20 cellular contexts compared by ENCODE assay signal in the genomic region with DNA sequence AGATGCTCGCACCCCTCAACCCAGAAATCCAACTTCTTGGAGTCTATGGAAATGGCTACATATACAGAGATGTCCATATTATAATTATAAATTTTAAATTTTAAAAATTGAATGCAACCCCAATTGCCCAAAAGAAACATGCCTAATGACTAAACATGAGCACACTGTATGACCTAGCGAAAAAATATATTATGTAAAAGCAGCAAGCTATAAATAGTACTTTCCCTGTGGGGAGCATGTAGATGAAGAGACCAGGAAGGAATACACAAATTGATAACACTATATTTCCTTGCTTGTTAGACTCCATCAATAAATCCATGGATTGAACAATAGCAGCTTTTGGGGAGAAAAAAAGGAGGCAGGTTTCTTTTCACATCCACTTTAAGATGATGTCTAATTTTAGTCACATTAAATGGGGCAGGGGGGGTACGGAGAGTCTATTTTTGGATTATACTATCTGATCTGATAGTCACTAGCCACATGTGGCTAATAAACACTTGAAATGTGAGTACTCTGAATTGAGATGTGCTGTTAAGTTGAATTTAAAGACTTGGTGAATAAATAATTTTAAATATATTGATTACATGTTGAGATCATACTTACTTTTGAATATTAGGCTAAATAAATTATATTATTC. TPM values are rescaled to one million over a fixed set of nuclear protein-coding genes. Genes with fewer than 3 reads are reported as not detected.
A peak's percentile ranks its signal among the peaks of the same experiment; 100 is the strongest.
DNase-seq lines count a peak whose midpoint lies in the region; ATAC-seq and TF ChIP-seq lines count a peak whose summit lies in the region.
"Had no signal": no experiment of that assay in that cellular context is flagged by ENCODE, and none has a peak within 500 bp of the region (broad histone marks: within the 10 kb centered on the region; RNA-seq: fewer than 3 reads in every experiment).

No MANE protein-coding gene starts in this region.

- H3K27me3 ChIP-seq in heart left ventricle (no peaks in the 10 kb centered on the region), psoas muscle (ENCODE audit: insufficient read depth in 3 of 3, low read length in 2 of 3) (no peaks in the 10 kb centered on the region), neural progenitor cell (no peaks in the 10 kb centered on the region)
- no peaks in the 10 kb centered on the region for H3K27me3 ChIP-seq in CD8-positive, alpha-beta T cell (ENCODE audit: insufficient read depth, low read length)
- H3K27me3 ChIP-seq: BE2C had no signal

- peaks cover 68% of the 10 kb centered on the region for H3K36me3 Mint-ChIP-seq in activated naive CD4-positive, alpha-beta T cell treated with anti-CD3 and anti-CD28 coated beads, Interleukin-2, amount 50 U/mL, for 24 hours
- H3K36me3 Mint-ChIP-seq in T-cell (peaks cover 89% of the 10 kb centered on the region), neural progenitor cell (peaks cover 50% of the 10 kb centered on the region)
- peaks cover 96% of the 10 kb centered on the region for H3K36me3 Mint-ChIP-seq in CD8-positive, alpha-beta T cell
- peaks cover 99% of the 10 kb centered on the region for H3K36me3 Mint-ChIP-seq in stimulated activated effector memory CD8-positive, alpha-beta T cell treated with anti-CD3 and anti-CD28 coated beads, Interleukin-12 subunit alpha, Interleukin-12 subunit beta, amount 100 ng/mL, for 72 hours

- peaks cover 87% of the 10 kb centered on the region for H3K4me1 Mint-ChIP-seq in activated naive CD4-positive, alpha-beta T cell treated with anti-CD3 and anti-CD28 coated beads, Interleukin-2, amount 50 U/mL, for 24 hours
- peaks cover 75 to 87% (median 86%) of the 10 kb centered on the region in 3 donors for H3K4me1 Mint-ChIP-seq in T-cell
- no peaks in the 10 kb centered on the region for H3K4me1 Mint-ChIP-seq in neural progenitor cell
- peaks cover 82% of the 10 kb centered on the region for H3K4me1 Mint-ChIP-seq in CD8-positive, alpha-beta T cell (ENCODE audit: low read depth)
- peaks cover 59% of the 10 kb centered on the region for H3K4me1 Mint-ChIP-seq in stimulated activated effector memory CD8-positive, alpha-beta T cell treated with anti-CD3 and anti-CD28 coated beads, Interleukin-12 subunit alpha, Interleukin-12 subunit beta, amount 100 ng/mL, for 72 hours

- H3K9ac ChIP-seq in neural progenitor cell = no peak overlapping the region

- peaks cover 6% of the 10 kb centered on the region for H3K9me3 Mint-ChIP-seq in activated naive CD4-positive, alpha-beta T cell treated with anti-CD3 and anti-CD28 coated beads, Interleukin-2, amount 50 U/mL, for 24 hours
- peaks cover 0 to 13% (median 4%) of the 10 kb centered on the region in 3 donors for H3K9me3 Mint-ChIP-seq in T-cell
- H3K9me3 Mint-ChIP-seq in neural progenitor cell = peaks cover 19% of the 10 kb centered on the region
- H3K9me3 Mint-ChIP-seq in CD8-positive, alpha-beta T cell = peaks cover 10% of the 10 kb centered on the region
- H3K9me3 Mint-ChIP-seq in stimulated activated effector memory CD8-positive, alpha-beta T cell treated with anti-CD3 and anti-CD28 coated beads, Interleukin-12 subunit alpha, Interleukin-12 subunit beta, amount 100 ng/mL, for 72 hours = no peaks in the 10 kb centered on the region
- H3K9me3 Mint-ChIP-seq: CD4-positive, alpha-beta T cell had no signal

- no peaks in the 10 kb centered on the region for H3K27me3 Mint-ChIP-seq in activated naive CD4-positive, alpha-beta T cell treated with anti-CD3 and anti-CD28 coated beads, Interleukin-2, amount 50 U/mL, for 24 hours
- H3K27me3 Mint-ChIP-seq in T-cell (no peaks in the 10 kb centered on the region), neural progenitor cell (ENCODE audit: insufficient read depth, low read depth) (no peaks in the 10 kb centered on the region)
- H3K27me3 Mint-ChIP-seq in CD8-positive, alpha-beta T cell (ENCODE audit: low read depth) = no peaks in the 10 kb centered on the region
- H3K27me3 Mint-ChIP-seq: CD4-positive, alpha-beta T cell had no signal

- no peak overlapping the region for H2AFZ ChIP-seq in neural progenitor cell (replicated peaks)
- H2AFZ ChIP-seq: GM23338 had no signal

- peak overlapping the region in 10 of 12 donors; percentile 14 to 77 (median 46) for H3K27ac ChIP-seq in heart left ventricle
- H3K27ac ChIP-seq in psoas muscle = peak overlapping the region; percentile 81
- H3K27ac ChIP-seq in neural progenitor cell = no peak overlapping the region
- no peak overlapping the region for H3K27ac ChIP-seq in CD8-positive, alpha-beta T cell (ENCODE audit: low read depth, low read length)

- WGBS in heart left ventricle, 4 donors = 54 to 59% (median 56%) methylated on average over 3 of the region's 3 CpGs
- WGBS in psoas muscle, 3 donors = 26 to 50% (median 33%) methylated on average over 3 of the region's 3 CpGs

- H3K4me1 ChIP-seq in heart left ventricle (peaks cover 9 to 67% (median 51%) of the 10 kb centered on the region in 12 donors), psoas muscle (peaks cover 57% of the 10 kb centered on the region), neural progenitor cell (no peaks in the 10 kb centered on the region)
- H3K4me1 ChIP-seq in CD8-positive, alpha-beta T cell (ENCODE audit: insufficient read depth, low read length) = peaks cover 29% of the 10 kb centered on the region
- H3K4me1 ChIP-seq: BE2C had no signal

- no peak for TF ChIP-seq POLR2A in heart left ventricle (IDR thresholded peaks at IDR 0.05)

- no peak overlapping the region for H3K4me2 ChIP-seq in neural progenitor cell
- H3K4me2 ChIP-seq: GM23338 had no signal

- POLR2A ChIA-PET in T-cell (lab: Charles Lee) = interaction anchor here in 1 of 2 donors (0.5 to 1.7 kb wide), 2 partner anchors 13 to 24 kb away, joined by 5 read pairs; no protein-coding TSS in a partner anchor
- POLR2A ChIA-PET in CD8-positive, alpha-beta T cell (lab: Charles Lee) = interaction anchor here (1.5 kb wide), 1 partner anchor 18 kb away, joined by 3 read pairs; a partner anchor contains a TSS

- H3K4me3 ChIP-seq in heart left ventricle (no peak overlapping the region), psoas muscle (peak overlapping the region; percentile 11), neural progenitor cell (no peak overlapping the region)
- H3K4me3 ChIP-seq in CD8-positive, alpha-beta T cell (ENCODE audit: low read depth, low read length) = no peak overlapping the region
- H3K4me3 ChIP-seq: GM12878, GM23338 had no signal

- TF ChIP-seq CTCF in heart left ventricle (IDR thresholded peaks at IDR 0.05) (no peak), psoas muscle (IDR thresholded peaks at IDR 0.05) (no peak), neural progenitor cell (IDR thresholded peaks at IDR 0.05) (no peak)
- no peak for TF ChIP-seq CTCF in CD8-positive, alpha-beta T cell (IDR thresholded peaks at IDR 0.05)

- DNase-seq in activated naive CD4-positive, alpha-beta T cell (lab: John Stamatoyannopoulos, UW) = no peak
- DNase-seq in T-cell (no peak), heart left ventricle (no peak), psoas muscle (no peak), neural progenitor cell (ENCODE audit: low spot score) (no peak)
- no peak for DNase-seq in CD8-positive, alpha-beta T cell
- DNase-seq in stimulated activated effector memory CD8-positive, alpha-beta T cell treated with anti-CD3 and anti-CD28 coated beads, Interleukin-12 subunit alpha, Interleukin-12 subunit beta, amount 100 ng/mL, for 72 hours (ENCODE audit: low spot score in 2 of 2) = no peak
- DNase-seq: BE2C; Calu3; CD4-positive, alpha-beta T cell; NCI-H1417; NCI-H187; NCI-H2107; NCI-H510A; NCI-H774; OCI-M1 had no signal

- no peak overlapping the region for H3K4me3 Mint-ChIP-seq in activated naive CD4-positive, alpha-beta T cell treated with anti-CD3 and anti-CD28 coated beads, Interleukin-2, amount 50 U/mL, for 24 hours
- H3K4me3 Mint-ChIP-seq in T-cell (no peak overlapping the region), neural progenitor cell (no peak overlapping the region)
- no peak overlapping the region for H3K4me3 Mint-ChIP-seq in CD8-positive, alpha-beta T cell
- H3K4me3 Mint-ChIP-seq in stimulated activated effector memory CD8-positive, alpha-beta T cell treated with anti-CD3 and anti-CD28 coated beads, Interleukin-12 subunit alpha, Interleukin-12 subunit beta, amount 100 ng/mL, for 72 hours = no peak overlapping the region
- H3K4me3 Mint-ChIP-seq: CD4-positive, alpha-beta T cell; GM23338 had no signal

- ATAC-seq in T-cell (replicated peaks in 1 of 4) (no peak), heart left ventricle (peak in 3 of 4 donors; percentile 50 to 59 (median 51)), psoas muscle (peak; percentile 55 to 83 (median 78))
- no peak for ATAC-seq in CD8-positive, alpha-beta T cell
- no peak for ATAC-seq in stimulated activated effector memory CD8-positive, alpha-beta T cell treated with anti-CD3 and anti-CD28 coated beads, Interleukin-12 subunit alpha, Interleukin-12 subunit beta, amount 100 ng/mL, for 72 hours
- ATAC-seq: GM12878, GM23338, HCT116 had no signal

- peak overlapping the region; percentile 68 for H3K27ac Mint-ChIP-seq in activated naive CD4-positive, alpha-beta T cell treated with anti-CD3 and anti-CD28 coated beads, Interleukin-2, amount 50 U/mL, for 24 hours
- H3K27ac Mint-ChIP-seq in T-cell = peak overlapping the region; percentile 37 to 50
- no peak overlapping the region for H3K27ac Mint-ChIP-seq in neural progenitor cell
- H3K27ac Mint-ChIP-seq in CD8-positive, alpha-beta T cell = no peak overlapping the region
- no peak overlapping the region for H3K27ac Mint-ChIP-seq in stimulated activated effector memory CD8-positive, alpha-beta T cell treated with anti-CD3 and anti-CD28 coated beads, Interleukin-12 subunit alpha, Interleukin-12 subunit beta, amount 100 ng/mL, for 72 hours
- H3K27ac Mint-ChIP-seq: GM23338 had no signal

- no peaks in the 10 kb centered on the region for H4K20me1 ChIP-seq in neural progenitor cell (ENCODE audit: low read depth)

- CTCF ChIA-PET in T-cell (lab: Charles Lee) = interaction anchor here in 1 of 2 donors (0.5 to 0.6 kb wide), 2 partner anchors 80 to 597 kb away, joined by 3 to 4 read pairs; no protein-coding TSS in a partner anchor
- CTCF ChIA-PET in CD8-positive, alpha-beta T cell (lab: Charles Lee) = no interaction called here

- peaks cover 11% of the 10 kb centered on the region for H3K79me2 ChIP-seq in neural progenitor cell (ENCODE audit: low read depth)

- intact Hi-C loops in heart left ventricle (cut with DNase I) (no loop called here), psoas muscle (cut with DNase I) (loop anchor here in 1 of 2 donors (5.0 kb wide), 1 partner anchor 597 kb away; no protein-coding TSS in a partner anchor)
- intact Hi-C loops in CD8-positive, alpha-beta T cell (cut with DNase I, micrococcal nuclease) = no loop called here

- no peaks in the 10 kb centered on the region for H3F3A ChIP-seq in neural progenitor cell (ENCODE audit: low read depth)

- peaks cover 0 to 83% (median 69%) of the 10 kb centered on the region in 9 donors for H3K36me3 ChIP-seq in heart left ventricle
- peaks cover 0 to 55% of the 10 kb centered on the region in 2 donors for H3K36me3 ChIP-seq in psoas muscle (ENCODE audit: insufficient read depth in 1 of 2, low read depth in 1 of 2)
- peaks cover 17% of the 10 kb centered on the region for H3K36me3 ChIP-seq in neural progenitor cell
- H3K36me3 ChIP-seq in CD8-positive, alpha-beta T cell (ENCODE audit: insufficient read depth, low read length) = peaks cover 48% of the 10 kb centered on the region

- H3K9me3 ChIP-seq in heart left ventricle (peaks cover 0 to 5% (median 0%) of the 10 kb centered on the region in 12 donors), psoas muscle (no peaks in the 10 kb centered on the region), neural progenitor cell (ENCODE audit: low read depth) (peaks cover 8% of the 10 kb centered on the region)
- H3K9me3 ChIP-seq in CD8-positive, alpha-beta T cell (ENCODE audit: low read length) = no peaks in the 10 kb centered on the region
- H3K9me3 ChIP-seq: BE2C had no signal

RNA-seq across cellular contexts. Expression of a gene that starts 17.6 kb away (rescaled TPM):
- total RNA-seq in T-cell (100 to 1,000 TPM; 174 to 216 (median 207) TPM), heart left ventricle (100 to 1,000 TPM in 1 of 9 donors, 10 to 100 TPM in 8; 42.3 to 102 (median 79.5) TPM), psoas muscle (100 to 1,000 TPM in 1 of 4 donors, 10 to 100 TPM in 3; 44.7 to 115 (median 55.9) TPM), neural progenitor cell (ENCODE audit: low replicate concordance) (21.4 and 22.2 TPM in 2 replicates)
- polyA plus RNA-seq in heart left ventricle (10 to 100 TPM; 42.3 to 60.5 TPM), psoas muscle (10 to 100 TPM; 44.5 to 83.6 (median 50.6) TPM)
- 100 to 1,000 TPM; 143 to 153 TPM for total RNA-seq in CD8-positive, alpha-beta T cell

Comparison
In these comparisons a context has a peak if more than half of its experiments do, and no peak if none do; other contexts are left out.
1. H3K27ac Mint-ChIP-seq: peak in activated naive CD4-positive, alpha-beta T cell treated with anti-CD3 and anti-CD28 coated beads, Interleukin-2, amount 50 U/mL, for 24 hours (single experiment) and T-cell (2 of 2); none in neural progenitor cell (single experiment), CD8-positive, alpha-beta T cell (single experiment) and stimulated activated effector memory CD8-positive, alpha-beta T cell treated with anti-CD3 and anti-CD28 coated beads, Interleukin-12 subunit alpha, Interleukin-12 subunit beta, amount 100 ng/mL, for 72 hours (single experiment).
2. ATAC-seq: peak in heart left ventricle (3 of 4) and psoas muscle (4 of 4); none in T-cell (0 of 4), CD8-positive, alpha-beta T cell (single experiment) and stimulated activated effector memory CD8-positive, alpha-beta T cell treated with anti-CD3 and anti-CD28 coated beads, Interleukin-12 subunit alpha, Interleukin-12 subunit beta, amount 100 ng/mL, for 72 hours (single experiment).
3. H3K27ac ChIP-seq: peak in heart left ventricle (10 of 12) and psoas muscle (single experiment); none in neural progenitor cell (single experiment) and CD8-positive, alpha-beta T cell (single experiment).